Comparison of ENCODE assay signal across 1 cellular context in genomic region chr15:77596821-77597803, GRCh38.
TF ChIP-seq lines count a peak whose summit lies in the region.

No MANE protein-coding gene starts in this region.

TF ChIP-seq in WTC11, 78 proteins besides CTCF, POLR2A, EP300 and RAD21 (continued from another document):
- TF ChIP-seq FOXP4 (CRISPR knock-in tag; IDR thresholded peaks at IDR 0.05), result no peak
